11 cellular contexts compared by ENCODE assay signal in genomic region chr14:60642270-60642789, GRCh38. TPM values are rescaled to one million over a fixed set of nuclear protein-coding genes. Genes with fewer than 3 reads are reported as not detected.
DNase-seq lines count a peak whose midpoint lies in the region; FAIRE-seq and TF ChIP-seq lines count a peak whose summit lies in the region.
"Had no signal": no experiment of that assay in that cellular context is flagged by ENCODE, and none has a peak within 500 bp of the region (broad histone marks: within the 10 kb centered on the region; RNA-seq: fewer than 3 reads in every experiment).

No MANE protein-coding gene starts in this region.

- no peak for DNase-seq in astrocyte of the spinal cord (ENCODE audit: low read depth, low spot score)
- peak; percentile 57 for DNase-seq in kidney
- no peak for DNase-seq in skeletal muscle cell (ENCODE audit: low read depth)
- no peak for DNase-seq in dorsolateral prefrontal cortex
- no peak for DNase-seq in effector CD8-positive, alpha-beta T cell (lab: John Stamatoyannopoulos, UW)
- DNase-seq in G401 (ENCODE audit: low spot score), result no peak
- DNase-seq: NCI-H1417, NCI-H82, SJCRH30 had no signal

- H3K4me1 ChIP-seq in HUES64 (ENCODE audit: insufficient read depth, low read length) (peaks cover 71% of the 10 kb centered on the region), kidney (ENCODE audit: control insufficient read depth in 1 of 2, insufficient read depth in 1 of 2, low read depth in 1 of 2, low read length in 2 of 2) (peaks cover 0 to 13% of the 10 kb centered on the region in 2 donors)

- FAIRE-seq in kidney (lab: Jason Lieb, UNC), result no peak
- FAIRE-seq: H54 had no signal

- H3K36me3 ChIP-seq in HUES64 (ENCODE audit: insufficient read depth, low read length), result no peaks in the 10 kb centered on the region
- no peaks in the 10 kb centered on the region for H3K36me3 ChIP-seq in kidney (ENCODE audit: control insufficient read depth in 1 of 2, insufficient read depth in 2 of 2, low read length in 2 of 2)

- H3K9me3 ChIP-seq in HUES64 (ENCODE audit: insufficient read depth, low read depth, low read length) (no peaks in the 10 kb centered on the region), kidney (ENCODE audit: control insufficient read depth in 1 of 2, low read length in 2 of 2) (no peaks in the 10 kb centered on the region)
- H3K9me3 ChIP-seq: SJCRH30 had no signal

- intact Hi-C loops in kidney (cut with DNase I) (no loop called here), dorsolateral prefrontal cortex (cut with DNase I) (no loop called here)

- H3K9ac ChIP-seq in HUES64 (ENCODE audit: low read depth, low read length) (no peak overlapping the region), kidney (ENCODE audit: low read length in 2 of 2) (no peak overlapping the region)

- TF ChIP-seq CTCF in astrocyte of the spinal cord (IDR thresholded peaks at IDR 0.05; ENCODE audit: low read depth, low read length), result no peak
- no peak for TF ChIP-seq CTCF in kidney (IDR thresholded peaks at IDR 0.05; ENCODE audit: borderline replicate concordance, extremely low read depth, insufficient read depth)
- TF ChIP-seq CTCF in dorsolateral prefrontal cortex (IDR thresholded peaks at IDR 0.05 in 54 of 56, conservative IDR thresholded peaks at IDR 0.05 in 2 of 56; ENCODE audit: low read depth in 1 of 56, partially characterized antibody in 56 of 56), result no peak

- H3K4me3 ChIP-seq in HUES64 (ENCODE audit: low read length) (peak overlapping the region; percentile 21), astrocyte of the spinal cord (ENCODE audit: low read depth, low read length) (peak overlapping the region; percentile 12), kidney (ENCODE audit: low read length in 2 of 2) (no peak overlapping the region), skeletal muscle cell (ENCODE audit: low read depth, low read length) (peak overlapping the region; percentile 79), dorsolateral prefrontal cortex (peak overlapping the region in 5 of 59 donors; percentile 3 to 45 (median 19))
- H3K4me3 ChIP-seq: SJCRH30 had no signal

- WGBS in HUES64, result under 1% methylated on average over 47 of the region's 47 CpGs

- H3K27me3 ChIP-seq in HUES64 (ENCODE audit: insufficient read depth, low read length), result peaks cover 100% of the 10 kb centered on the region
- peaks cover 22 to 100% (median 100%) of the 10 kb centered on the region in 45 donors for H3K27me3 ChIP-seq in dorsolateral prefrontal cortex
- H3K27me3 ChIP-seq: SJCRH30 had no signal

- no peak overlapping the region for H3K27ac ChIP-seq in HUES64 (ENCODE audit: low read depth, low read length)
- H3K27ac ChIP-seq in kidney (ENCODE audit: low read depth in 2 of 2, low read length in 2 of 2), result no peak overlapping the region
- H3K27ac ChIP-seq in dorsolateral prefrontal cortex, result no peak overlapping the region
- H3K27ac ChIP-seq: SJCRH30 had no signal

- in situ Hi-C loops in astrocyte of the spinal cord (cut with HindIII; ENCODE audit: low sequenced_read_pairs) (loop anchor here (25.0 kb wide), 1 partner anchor 395 kb away; no protein-coding TSS in a partner anchor), G401 (cut with HindIII; ENCODE audit: low sequenced_read_pairs) (no loop called here)

RNA-seq across cellular contexts. Expression of gene SIX1, which starts 6.9 kb away (rescaled TPM):
- polyA plus RNA-seq in HUES64 (2013, experiment 1 of 2), result 2.0 TPM
- polyA plus RNA-seq in HUES64 (2013, experiment 2 of 2), result 2.7 TPM
- total RNA-seq in kidney (0.16 TPM), dorsolateral prefrontal cortex (1 to 10 TPM in 15 of 120 experiments, under 1 TPM in 84, not detected in 21; 0.10 to 2.5 (median 0.45) TPM)
- polyA plus RNA-seq in kidney (ENCODE audit: insufficient read depth, low read depth, low replicate concordance), result 0.13 TPM
- 0.31 and 0.58 TPM in 2 replicates for total RNA-seq in G401 (2014; rRNA removed; shearing (Covaris generic))

Comparison
In these comparisons a context has a peak if more than half of its experiments do, and no peak if none do; other contexts are left out.
1. H3K4me3 ChIP-seq: peak in HUES64 (single experiment), astrocyte of the spinal cord (single experiment) and skeletal muscle cell (single experiment); none in kidney (0 of 2).